1 cellular context compared by ENCODE assay signal in genomic region chr2:198137733-198138132, GRCh38.
TF ChIP-seq lines count a peak whose summit lies in the region.

No MANE protein-coding gene starts in this region.

TF ChIP-seq in K562, 482 proteins besides CTCF, POLR2A, EP300 and RAD21:
- TF ChIP-seq ZBTB12 (CRISPR knock-in tag; IDR thresholded peaks at IDR 0.05) (no peak), MCM5 (IDR thresholded peaks at IDR 0.05; ENCODE audit: low read depth) (no peak), ZNF407 (IDR thresholded peaks at IDR 0.05; ENCODE audit: low read depth) (no peak), SMARCA4 (IDR thresholded peaks at IDR 0.05) (no peak), RB1 (IDR thresholded peaks at IDR 0.05; ENCODE audit: low read depth) (no peak), ZNF146 (CRISPR knock-in tag; IDR thresholded peaks at IDR 0.05; ENCODE audit: unreplicated experiment) (no peak), PRMT5 (CRISPR knock-in tag; IDR thresholded peaks at IDR 0.05) (no peak), TCF7 (IDR thresholded peaks at IDR 0.05; ENCODE audit: borderline replicate concordance) (no peak)
